ENCODE assay signal across 24 cellular contexts in genomic region chr5:171433952-171434676, GRCh38. TPM values are rescaled to one million over a fixed set of nuclear protein-coding genes. Genes with fewer than 3 reads are reported as not detected.
A peak's percentile ranks its signal among the peaks of the same experiment; 100 is the strongest.
DNase-seq lines count a peak whose midpoint lies in the region; TF ChIP-seq lines count a peak whose summit lies in the region.
"Had no signal": no experiment of that assay in that cellular context is flagged by ENCODE, and none has a peak within 500 bp of the region (broad histone marks: within the 10 kb centered on the region; RNA-seq: fewer than 3 reads in every experiment).

No MANE protein-coding gene starts in this region.

- no peaks in the 10 kb centered on the region for H3K27me3 ChIP-seq in neuronal stem cell (ENCODE audit: control insufficient read depth in 3 of 3, insufficient read depth in 3 of 3, low read depth in 1 of 3, low read length in 3 of 3)
- H3K27me3 ChIP-seq: SJCRH30 had no signal

- H3K36me3 ChIP-seq in neuronal stem cell (replicated peaks in 1 of 2; ENCODE audit: control insufficient read depth in 2 of 2, insufficient read depth in 2 of 2, low read length in 2 of 2): no peaks in the 10 kb centered on the region
- H3K36me3 ChIP-seq: SJCRH30 had no signal

- H3K14ac ChIP-seq in neuronal stem cell (ENCODE audit: low read length): no peak overlapping the region

- H3K4me1 ChIP-seq in neuronal stem cell (ENCODE audit: control insufficient read depth in 2 of 2, insufficient read depth in 1 of 2, low read depth in 1 of 2, low read length in 2 of 2): peaks cover 8 to 12% of the 10 kb centered on the region in 2 donors
- H3K4me1 ChIP-seq: Caco-2 had no signal

- no peak overlapping the region for H3K4ac ChIP-seq in neuronal stem cell (ENCODE audit: low read length)

- H3K79me1 ChIP-seq in neuronal stem cell (ENCODE audit: low read depth, low read length): no peaks in the 10 kb centered on the region

- no peak overlapping the region for H3K4me3 Mint-ChIP-seq in HFFc6
- no peak overlapping the region for H3K4me3 Mint-ChIP-seq in activated CD4-positive, alpha-beta memory T cell treated with anti-CD3 and anti-CD28 coated beads, Interleukin-2, amount 10 ng/mL, durations not matched to agents 7 days and 5 days
- H3K4me3 Mint-ChIP-seq: B cell; CD4-positive, CD25-positive, alpha-beta regulatory T cell had no signal

- H3K9me3 ChIP-seq in neuronal stem cell (replicated peaks in 1 of 2; ENCODE audit: control insufficient read depth in 2 of 2, insufficient read depth in 1 of 2, low read depth in 1 of 2, low read length in 2 of 2): no peaks in the 10 kb centered on the region
- H3K9me3 ChIP-seq: Caco-2, SJCRH30 had no signal

- H3K4me2 ChIP-seq in neuronal stem cell (ENCODE audit: insufficient read depth, low read length, poor library complexity, severe bottlenecking): no peak overlapping the region
- H3K4me2 ChIP-seq: PC-9 had no signal

- no peak overlapping the region for H3K27ac ChIP-seq in neuronal stem cell (replicated peaks; ENCODE audit: low read length)
- H3K27ac ChIP-seq: HL-60, PC-9, RWPE1, SJCRH30 had no signal

- H4K8ac ChIP-seq in neuronal stem cell (ENCODE audit: low read depth, low read length): no peak overlapping the region

- no peak overlapping the region for H3K27ac Mint-ChIP-seq in HFFc6
- no peak overlapping the region for H3K27ac Mint-ChIP-seq in activated CD4-positive, alpha-beta memory T cell treated with anti-CD3 and anti-CD28 coated beads, Interleukin-2, amount 10 ng/mL, durations not matched to agents 7 days and 5 days
- H3K27ac Mint-ChIP-seq: B cell; CD4-positive, CD25-positive, alpha-beta regulatory T cell had no signal

- H3K27me3 Mint-ChIP-seq in HFFc6 (ENCODE audit: insufficient read depth): peaks cover 3% of the 10 kb centered on the region; the same call in 1 of the 2 replicates
- no peaks in the 10 kb centered on the region for H3K27me3 Mint-ChIP-seq in activated CD4-positive, alpha-beta memory T cell treated with anti-CD3 and anti-CD28 coated beads, Interleukin-2, amount 10 ng/mL, durations not matched to agents 7 days and 5 days

- DNase-seq in NCI-H146 (lab: John Stamatoyannopoulos, UW) (peak; percentile 41), NCI-H146 treated with DMSO at 0.1 percent for 48 hours (lab: John Stamatoyannopoulos, UW; ENCODE audit: unreplicated experiment) (no peak), HFFc6 (no peak), epithelial cell of proximal tubule (ENCODE audit: low read depth) (no peak), neuronal stem cell (ENCODE audit: low spot score) (no peak), SHP77 (lab: John Stamatoyannopoulos, UW) (no peak), iPS-NIHi7 (ENCODE audit: extremely low spot score) (no peak)
- DNase-seq in activated CD4-positive, alpha-beta memory T cell treated with anti-CD3 and anti-CD28 coated beads, Interleukin-2, amount 10 ng/mL, durations not matched to agents 7 days and 5 days: no peak
- DNase-seq: 8988T; Caco-2; CD4-positive, CD25-positive, alpha-beta regulatory T cell; IMR-90; Karpas-422; NCI-H1417 treated with DMSO at 0.1 percent for 48 hours; NCI-H2029; NCI-H345; NCI-H526; PC-9; SJCRH30 had no signal

- H3K9me3 Mint-ChIP-seq in HFFc6: no peaks in the 10 kb centered on the region
- H3K9me3 Mint-ChIP-seq in activated CD4-positive, alpha-beta memory T cell treated with anti-CD3 and anti-CD28 coated beads, Interleukin-2, amount 10 ng/mL, durations not matched to agents 7 days and 5 days: no peaks in the 10 kb centered on the region
- H3K9me3 Mint-ChIP-seq: CD4-positive, CD25-positive, alpha-beta regulatory T cell had no signal

- no peak overlapping the region for H2BK15ac ChIP-seq in neuronal stem cell (ENCODE audit: low read length)

- H3K4me3 ChIP-seq in epithelial cell of proximal tubule (ENCODE audit: low read depth, low read length) (no peak overlapping the region), neuronal stem cell (ENCODE audit: low read length in 2 of 2) (no peak overlapping the region)
- H3K4me3 ChIP-seq: PC-9, SJCRH30 had no signal

- H3K4me1 Mint-ChIP-seq in HFFc6 (ENCODE audit: low read depth): no peaks in the 10 kb centered on the region
- no peaks in the 10 kb centered on the region for H3K4me1 Mint-ChIP-seq in activated CD4-positive, alpha-beta memory T cell treated with anti-CD3 and anti-CD28 coated beads, Interleukin-2, amount 10 ng/mL, durations not matched to agents 7 days and 5 days
- H3K4me1 Mint-ChIP-seq: B cell; CD4-positive, CD25-positive, alpha-beta regulatory T cell had no signal

- no peak overlapping the region for H2BK120ac ChIP-seq in neuronal stem cell (ENCODE audit: low read depth, low read length)

- TF ChIP-seq CTCF in HFFc6 (IDR thresholded peaks at IDR 0.05) (peak; percentile 21; the same call in 1 of the 2 replicates), epithelial cell of proximal tubule (conservative IDR thresholded peaks at IDR 0.05; ENCODE audit: low read depth, low read length) (peak; percentile 6)

- CTCF ChIA-PET in activated CD4-positive, alpha-beta memory T cell treated with anti-CD3 and anti-CD28 coated beads, Interleukin-2, amount 10 ng/mL, durations not matched to agents 7 days and 5 days (lab: Charles Lee): no interaction called here

- H2AK5ac ChIP-seq in neuronal stem cell (ENCODE audit: low read depth, low read length): no peak overlapping the region

- no peak overlapping the region for H3K9ac ChIP-seq in neuronal stem cell (ENCODE audit: low read depth, low read length, poor library complexity)

- H2AFZ ChIP-seq in neuronal stem cell (ENCODE audit: low read length): peak overlapping the region; percentile 79
- H2AFZ ChIP-seq: PC-9 had no signal

- no peak overlapping the region for H2BK12ac ChIP-seq in neuronal stem cell (ENCODE audit: low read length)

- POLR2A ChIA-PET in activated CD4-positive, alpha-beta memory T cell treated with anti-CD3 and anti-CD28 coated beads, Interleukin-2, amount 10 ng/mL, durations not matched to agents 7 days and 5 days (lab: Charles Lee): interaction anchor here (1.0 kb wide), 1 partner anchor 23 kb away, joined by 4 read pairs; no protein-coding TSS in a partner anchor

- peak overlapping the region; percentile 1 for H3K18ac ChIP-seq in neuronal stem cell (ENCODE audit: low read length)

- WGBS in neuronal stem cell (ENCODE audit: extremely low coverage in 2 of 2, insufficient read length in 2 of 2, insufficient replicate concordance in 1 of 2), 2 donors: no CpG with 5 or more reads among the region's 5 CpGs

- no peak overlapping the region for H4K91ac ChIP-seq in neuronal stem cell (ENCODE audit: low read depth, low read length, poor library complexity)

- H2BK5ac ChIP-seq in neuronal stem cell (ENCODE audit: low read length): no peak overlapping the region

- no peak overlapping the region for H3K23ac ChIP-seq in neuronal stem cell (ENCODE audit: low read depth, low read length, poor library complexity)

- H3K36me3 Mint-ChIP-seq in HFFc6 (ENCODE audit: low read depth): no peaks in the 10 kb centered on the region
- no peaks in the 10 kb centered on the region for H3K36me3 Mint-ChIP-seq in activated CD4-positive, alpha-beta memory T cell treated with anti-CD3 and anti-CD28 coated beads, Interleukin-2, amount 10 ng/mL, durations not matched to agents 7 days and 5 days (ENCODE audit: low read depth)
- H3K36me3 Mint-ChIP-seq: CD4-positive, CD25-positive, alpha-beta regulatory T cell had no signal

RNA-seq across cellular contexts. Expression of gene FGF18, which starts 14.7 kb away (rescaled TPM):
- total RNA-seq in HFFc6 (2021; fragmentation: NEBNext Ultra II Directional; extraction: Animal tissue kit (Norgen Biotek cat#: 25700)): under 1 TPM in 2 of 6 experiments, not detected in 4; 0.16 to 0.17 TPM
- not detected in 2 replicates for total RNA-seq in epithelial cell of proximal tubule
- polyA plus RNA-seq in neuronal stem cell (2013, experiment 1 of 2): 0.22 TPM
- polyA plus RNA-seq in neuronal stem cell (2013, experiment 2 of 2): 0.19 TPM
- total RNA-seq in activated CD4-positive, alpha-beta memory T cell treated with anti-CD3 and anti-CD28 coated beads, Interleukin-2, amount 10 ng/mL, durations not matched to agents 7 days and 5 days: not detected
- total RNA-seq: H4, IMR-90, MCF 10A, SJCRH30 had no signal

RNA-seq across cellular contexts. Expression of gene NPM1, which starts 46.5 kb away (rescaled TPM):
- total RNA-seq in HFFc6 (2021; fragmentation: NEBNext Ultra II Directional; extraction: Animal tissue kit (Norgen Biotek cat#: 25700)): 1,000 to 10,000 TPM; 1,557 to 2,328 (median 1,897) TPM
- total RNA-seq in epithelial cell of proximal tubule: 1,693 and 2,624 TPM in 2 replicates
- 2,664 TPM for polyA plus RNA-seq in neuronal stem cell (2013, experiment 1 of 2)
- 2,628 TPM for polyA plus RNA-seq in neuronal stem cell (2013, experiment 2 of 2)
- 1,000 to 10,000 TPM; 1,119 to 1,157 TPM for total RNA-seq in activated CD4-positive, alpha-beta memory T cell treated with anti-CD3 and anti-CD28 coated beads, Interleukin-2, amount 10 ng/mL, durations not matched to agents 7 days and 5 days
